In the genomic region with DNA sequence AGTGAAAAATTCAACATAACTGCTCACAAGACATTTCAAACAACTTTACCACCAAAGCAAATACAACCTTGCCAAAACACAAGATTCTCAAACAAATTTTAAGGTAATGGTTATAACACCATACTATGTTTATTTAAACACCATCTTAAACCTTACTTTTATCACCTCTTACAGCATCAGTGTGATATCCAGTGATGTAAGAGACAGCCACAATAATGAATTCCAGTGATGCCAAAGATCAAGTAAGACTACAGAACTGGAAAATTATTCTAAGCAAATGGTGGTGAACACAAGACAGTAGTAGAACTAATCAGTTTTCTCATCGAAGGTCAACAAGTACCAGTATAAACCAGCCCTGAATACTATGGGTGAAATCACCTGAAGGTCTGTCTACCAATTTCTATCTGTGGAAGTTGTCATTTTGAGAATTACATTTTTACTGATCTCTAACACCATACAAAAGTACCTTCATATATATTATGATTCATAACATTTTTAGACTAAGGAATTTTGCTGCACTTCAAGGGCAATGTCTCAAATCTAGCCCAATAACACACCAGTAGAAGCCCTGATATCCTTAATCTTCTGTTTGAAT, we compare ENCODE assay signal across 22 cellular contexts.
DNase-seq lines count a peak whose midpoint lies in the region; ATAC-seq and TF ChIP-seq lines count a peak whose summit lies in the region.
"Had no signal": no experiment of that assay in that cellular context is flagged by ENCODE, and none has a peak within 500 bp of the region (broad histone marks: within the 10 kb centered on the region; RNA-seq: fewer than 3 reads in every experiment).

No MANE protein-coding gene starts in this region.

- H3K27ac Mint-ChIP-seq in stimulated activated naive CD8-positive, alpha-beta T cell treated with anti-CD3 and anti-CD28 coated beads, Interleukin-15, amount 100 ng/mL, for 72 hours: no peak overlapping the region
- peak overlapping the region; percentile 38 for H3K27ac Mint-ChIP-seq in stimulated activated effector memory CD8-positive, alpha-beta T cell treated with anti-CD3 and anti-CD28 coated beads, Interleukin-12 subunit alpha, Interleukin-12 subunit beta, amount 100 ng/mL, for 72 hours
- H3K27ac Mint-ChIP-seq: activated naive CD4-positive, alpha-beta T cell treated with anti-CD3 and anti-CD28 coated beads for 36 hours had no signal

- no peak for DNase-seq in stimulated activated naive CD8-positive, alpha-beta T cell treated with anti-CD3 and anti-CD28 coated beads, Interleukin-15, amount 100 ng/mL, for 72 hours
- no peak for DNase-seq in stimulated activated naive CD8-positive, alpha-beta T cell treated with anti-CD3 and anti-CD28 coated beads, Interleukin-15, Interleukin-2, amounts not matched to agents 100 U/mL and 50 U/mL, for 24 hours
- DNase-seq in astrocyte of the cerebellum (ENCODE audit: low read depth) (peak; percentile 38), iris pigment epithelial cell (ENCODE audit: low read depth) (peak; percentile 83), NCI-H2171 treated with DMSO at 0.1 percent for 48 hours (lab: John Stamatoyannopoulos, UW) (no peak), KG1 (lab: John Stamatoyannopoulos, UW) (no peak)
- no peak for DNase-seq in stimulated activated effector memory CD8-positive, alpha-beta T cell treated with anti-CD3 and anti-CD28 coated beads, Interleukin-12 subunit alpha, Interleukin-12 subunit beta, amount 100 ng/mL, for 72 hours (ENCODE audit: low spot score in 2 of 2)
- DNase-seq: activated CD4-positive, alpha-beta T cell treated with anti-CD3 and anti-CD28 coated beads, Interleukin-2, amount 50 U/mL, for 1 hour; activated naive CD4-positive, alpha-beta T cell treated with anti-CD3 and anti-CD28 coated beads for 36 hours; dermis blood vessel endothelial cell; DMS79; KBM-7; left cardiac atrium; MV-4-11; NCI-H187; NCI-H748 treated with DMSO at 0.1 percent for 48 hours; PC-9; SJCRH30; stimulated activated naive CD4-positive, alpha-beta T cell treated with Interleukin-2 at 50 U/mL for 16 hours had no signal

- H3K4me1 Mint-ChIP-seq in stimulated activated naive CD8-positive, alpha-beta T cell treated with anti-CD3 and anti-CD28 coated beads, Interleukin-15, amount 100 ng/mL, for 72 hours: peaks cover 74% of the 10 kb centered on the region
- peaks cover 78% of the 10 kb centered on the region for H3K4me1 Mint-ChIP-seq in stimulated activated effector memory CD8-positive, alpha-beta T cell treated with anti-CD3 and anti-CD28 coated beads, Interleukin-12 subunit alpha, Interleukin-12 subunit beta, amount 100 ng/mL, for 72 hours

- no peaks in the 10 kb centered on the region for H3K9me3 Mint-ChIP-seq in stimulated activated naive CD8-positive, alpha-beta T cell treated with anti-CD3 and anti-CD28 coated beads, Interleukin-15, amount 100 ng/mL, for 72 hours
- no peaks in the 10 kb centered on the region for H3K9me3 Mint-ChIP-seq in stimulated activated effector memory CD8-positive, alpha-beta T cell treated with anti-CD3 and anti-CD28 coated beads, Interleukin-12 subunit alpha, Interleukin-12 subunit beta, amount 100 ng/mL, for 72 hours
- H3K9me3 Mint-ChIP-seq: activated naive CD4-positive, alpha-beta T cell treated with anti-CD3 and anti-CD28 coated beads for 36 hours had no signal

- in situ Hi-C loops in astrocyte of the cerebellum (cut with HindIII; ENCODE audit: low sequenced_read_pairs): no loop called here

- H3K4me3 Mint-ChIP-seq in stimulated activated naive CD8-positive, alpha-beta T cell treated with anti-CD3 and anti-CD28 coated beads, Interleukin-15, amount 100 ng/mL, for 72 hours: no peak overlapping the region
- no peak overlapping the region for H3K4me3 Mint-ChIP-seq in stimulated activated effector memory CD8-positive, alpha-beta T cell treated with anti-CD3 and anti-CD28 coated beads, Interleukin-12 subunit alpha, Interleukin-12 subunit beta, amount 100 ng/mL, for 72 hours
- H3K4me3 Mint-ChIP-seq: activated naive CD4-positive, alpha-beta T cell treated with anti-CD3 and anti-CD28 coated beads for 36 hours had no signal

- no peak overlapping the region for H3K4me3 ChIP-seq in astrocyte of the cerebellum (ENCODE audit: low read depth, low read length)
- H3K4me3 ChIP-seq: PC-9, prostate gland, SJCRH30, skin epidermis had no signal

- ATAC-seq in stimulated activated naive CD8-positive, alpha-beta T cell treated with anti-CD3 and anti-CD28 coated beads, Interleukin-15, amount 100 ng/mL, for 72 hours: peak; percentile 48
- ATAC-seq in stimulated activated naive CD8-positive, alpha-beta T cell treated with anti-CD3 and anti-CD28 coated beads, Interleukin-15, Interleukin-2, amounts not matched to agents 100 U/mL and 50 U/mL, for 24 hours: no peak
- ATAC-seq in stimulated activated effector memory CD8-positive, alpha-beta T cell treated with anti-CD3 and anti-CD28 coated beads, Interleukin-12 subunit alpha, Interleukin-12 subunit beta, amount 100 ng/mL, for 72 hours: peak; percentile 79
- ATAC-seq in GM18511 (IDR thresholded peaks at IDR 0.05; ENCODE audit: unreplicated experiment): no peak
- ATAC-seq: left cardiac atrium had no signal

- TF ChIP-seq CTCF in astrocyte of the cerebellum (IDR thresholded peaks at IDR 0.05; ENCODE audit: low read depth, low read length, missing control alignments): no peak

- no peaks in the 10 kb centered on the region for H3K27me3 Mint-ChIP-seq in stimulated activated naive CD8-positive, alpha-beta T cell treated with anti-CD3 and anti-CD28 coated beads, Interleukin-15, amount 100 ng/mL, for 72 hours

- peaks cover 6% of the 10 kb centered on the region for H3K36me3 Mint-ChIP-seq in stimulated activated effector memory CD8-positive, alpha-beta T cell treated with anti-CD3 and anti-CD28 coated beads, Interleukin-12 subunit alpha, Interleukin-12 subunit beta, amount 100 ng/mL, for 72 hours

Comparison
In these comparisons a context has a peak if more than half of its experiments do, and no peak if none do; other contexts are left out.
1. ATAC-seq: peak in stimulated activated naive CD8-positive, alpha-beta T cell treated with anti-CD3 and anti-CD28 coated beads, Interleukin-15, amount 100 ng/mL, for 72 hours (single experiment) and stimulated activated effector memory CD8-positive, alpha-beta T cell treated with anti-CD3 and anti-CD28 coated beads, Interleukin-12 subunit alpha, Interleukin-12 subunit beta, amount 100 ng/mL, for 72 hours (single experiment); none in stimulated activated naive CD8-positive, alpha-beta T cell treated with anti-CD3 and anti-CD28 coated beads, Interleukin-15, Interleukin-2, amounts not matched to agents 100 U/mL and 50 U/mL, for 24 hours (single experiment) and GM18511 (single experiment).
2. DNase-seq: peak in astrocyte of the cerebellum (single experiment) and iris pigment epithelial cell (single experiment); none in stimulated activated naive CD8-positive, alpha-beta T cell treated with anti-CD3 and anti-CD28 coated beads, Interleukin-15, amount 100 ng/mL, for 72 hours (0 of 2), stimulated activated naive CD8-positive, alpha-beta T cell treated with anti-CD3 and anti-CD28 coated beads, Interleukin-15, Interleukin-2, amounts not matched to agents 100 U/mL and 50 U/mL, for 24 hours (single experiment), stimulated activated effector memory CD8-positive, alpha-beta T cell treated with anti-CD3 and anti-CD28 coated beads, Interleukin-12 subunit alpha, Interleukin-12 subunit beta, amount 100 ng/mL, for 72 hours (0 of 2), NCI-H2171 treated with DMSO at 0.1 percent for 48 hours (single experiment) and KG1 (single experiment).